ENCODE assay signal across 2 cellular contexts in the genomic region with DNA sequence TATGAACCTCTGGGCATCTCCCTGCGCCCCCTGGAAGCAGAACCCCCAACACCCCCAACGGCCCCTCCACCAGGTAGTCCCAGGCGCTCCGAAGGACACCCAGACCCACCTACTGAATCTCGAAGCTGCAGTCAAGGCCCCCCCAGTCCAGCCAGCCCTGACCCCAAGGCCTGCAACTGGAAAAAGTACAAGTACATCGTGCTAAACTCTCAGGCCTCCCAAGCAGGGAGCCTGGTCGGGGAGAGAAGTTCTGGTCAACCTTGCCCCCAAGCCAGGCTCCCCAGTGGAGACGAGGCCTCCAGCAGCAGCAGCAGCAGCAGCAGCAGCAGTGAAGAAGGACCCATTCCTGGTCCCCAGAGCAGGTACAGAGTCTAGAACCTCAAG.
TF ChIP-seq lines count a peak whose summit lies in the region.

No MANE protein-coding gene starts in this region.

TF ChIP-seq in HEK293, 187 proteins besides CTCF, POLR2A, EP300 and RAD21:
- TF ChIP-seq GLIS1 (tag by site-specific recombination; IDR thresholded peaks at IDR 0.05) (0 out of 2 replicates have a peak, but pooled peaks have one; percentile 9), ZNF2 (tag by site-specific recombination; IDR thresholded peaks at IDR 0.05) (no peak)
- TF ChIP-seq, protein P1, sequence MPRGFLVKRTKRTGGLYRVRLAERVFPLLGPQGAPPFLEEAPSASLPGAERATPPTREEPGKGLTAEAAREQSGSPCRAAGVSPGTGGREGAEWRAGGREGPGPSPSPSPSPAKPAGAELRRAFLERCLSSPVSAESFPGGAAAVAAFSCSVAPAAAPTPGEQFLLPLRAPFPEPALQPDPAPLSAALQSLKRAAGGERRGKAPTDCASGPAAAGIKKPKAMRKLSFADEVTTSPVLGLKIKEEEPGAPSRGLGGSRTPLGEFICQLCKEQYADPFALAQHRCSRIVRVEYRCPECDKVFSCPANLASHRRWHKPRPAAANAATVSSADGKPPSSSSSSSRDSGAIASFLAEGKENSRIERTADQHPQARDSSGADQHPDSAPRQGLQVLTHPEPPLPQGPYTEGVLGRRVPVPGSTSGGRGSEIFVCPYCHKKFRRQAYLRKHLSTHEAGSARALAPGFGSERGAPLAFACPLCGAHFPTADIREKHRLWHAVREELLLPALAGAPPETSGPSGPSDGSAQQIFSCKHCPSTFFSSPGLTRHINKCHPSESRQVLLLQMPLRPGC (tag by site-specific recombination; IDR thresholded peaks at IDR 0.05), result no peak
- TF ChIP-seq, protein P2, sequence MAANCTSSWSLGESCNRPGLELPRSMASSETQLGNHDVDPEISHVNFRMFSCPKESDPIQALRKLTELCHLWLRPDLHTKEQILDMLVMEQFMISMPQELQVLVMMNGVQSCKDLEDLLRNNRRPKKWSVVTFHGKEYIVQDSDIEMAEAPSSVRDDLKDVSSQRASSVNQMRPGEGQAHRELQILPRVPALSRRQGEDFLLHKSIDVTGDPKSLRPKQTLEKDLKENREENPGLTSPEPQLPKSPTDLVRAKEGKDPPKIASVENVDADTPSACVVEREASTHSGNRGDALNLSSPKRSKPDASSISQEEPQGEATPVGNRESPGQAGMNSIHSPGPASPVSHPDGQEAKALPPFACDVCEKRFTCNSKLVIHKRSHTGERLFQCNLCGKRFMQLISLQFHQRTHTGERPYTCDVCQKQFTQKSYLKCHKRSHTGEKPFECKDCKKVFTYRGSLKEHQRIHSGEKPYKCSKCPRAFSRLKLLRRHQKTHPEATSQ (tag by site-specific recombination; IDR thresholded peaks at IDR 0.05), result no peak
TF ChIP-seq in HEK293: peak in this region for 1.

TF ChIP-seq in K562, 482 proteins besides CTCF, POLR2A, EP300 and RAD21:
- TF ChIP-seq, protein P3, sequence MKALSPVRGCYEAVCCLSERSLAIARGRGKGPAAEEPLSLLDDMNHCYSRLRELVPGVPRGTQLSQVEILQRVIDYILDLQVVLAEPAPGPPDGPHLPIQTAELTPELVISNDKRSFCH (CRISPR knock-in tag; IDR thresholded peaks at IDR 0.05), result no peak
- TF ChIP-seq, protein P3 (tag; IDR thresholded peaks at IDR 0.05), result no peak
- TF ChIP-seq KLF13 (tag; IDR thresholded peaks at IDR 0.05; ENCODE audit: borderline replicate concordance, low read depth), result no peak
- TF ChIP-seq KAT7 (CRISPR knock-in tag; IDR thresholded peaks at IDR 0.05; ENCODE audit: borderline replicate concordance), result no peak
- TF ChIP-seq ZNF445 (CRISPR knock-in tag; IDR thresholded peaks at IDR 0.05; ENCODE audit: low read depth), result no peak
- TF ChIP-seq L3MBTL2 (IDR thresholded peaks at IDR 0.05), result peak; percentile 65
- TF ChIP-seq, protein P4, sequence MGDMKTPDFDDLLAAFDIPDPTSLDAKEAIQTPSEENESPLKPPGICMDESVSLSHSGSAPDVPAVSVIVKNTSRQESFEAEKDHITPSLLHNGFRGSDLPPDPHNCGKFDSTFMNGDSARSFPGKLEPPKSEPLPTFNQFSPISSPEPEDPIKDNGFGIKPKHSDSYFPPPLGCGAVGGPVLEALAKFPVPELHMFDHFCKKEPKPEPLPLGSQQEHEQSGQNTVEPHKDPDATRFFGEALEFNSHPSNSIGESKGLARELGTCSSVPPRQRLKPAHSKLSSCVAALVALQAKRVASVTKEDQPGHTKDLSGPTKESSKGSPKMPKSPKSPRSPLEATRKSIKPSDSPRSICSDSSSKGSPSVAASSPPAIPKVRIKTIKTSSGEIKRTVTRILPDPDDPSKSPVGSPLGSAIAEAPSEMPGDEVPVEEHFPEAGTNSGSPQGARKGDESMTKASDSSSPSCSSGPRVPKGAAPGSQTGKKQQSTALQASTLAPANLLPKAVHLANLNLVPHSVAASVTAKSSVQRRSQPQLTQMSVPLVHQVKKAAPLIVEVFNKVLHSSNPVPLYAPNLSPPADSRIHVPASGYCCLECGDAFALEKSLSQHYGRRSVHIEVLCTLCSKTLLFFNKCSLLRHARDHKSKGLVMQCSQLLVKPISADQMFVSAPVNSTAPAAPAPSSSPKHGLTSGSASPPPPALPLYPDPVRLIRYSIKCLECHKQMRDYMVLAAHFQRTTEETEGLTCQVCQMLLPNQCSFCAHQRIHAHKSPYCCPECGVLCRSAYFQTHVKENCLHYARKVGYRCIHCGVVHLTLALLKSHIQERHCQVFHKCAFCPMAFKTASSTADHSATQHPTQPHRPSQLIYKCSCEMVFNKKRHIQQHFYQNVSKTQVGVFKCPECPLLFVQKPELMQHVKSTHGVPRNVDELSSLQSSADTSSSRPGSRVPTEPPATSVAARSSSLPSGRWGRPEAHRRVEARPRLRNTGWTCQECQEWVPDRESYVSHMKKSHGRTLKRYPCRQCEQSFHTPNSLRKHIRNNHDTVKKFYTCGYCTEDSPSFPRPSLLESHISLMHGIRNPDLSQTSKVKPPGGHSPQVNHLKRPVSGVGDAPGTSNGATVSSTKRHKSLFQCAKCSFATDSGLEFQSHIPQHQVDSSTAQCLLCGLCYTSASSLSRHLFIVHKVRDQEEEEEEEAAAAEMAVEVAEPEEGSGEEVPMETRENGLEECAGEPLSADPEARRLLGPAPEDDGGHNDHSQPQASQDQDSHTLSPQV (IDR thresholded peaks at IDR 0.05), result peak; percentile 14
- TF ChIP-seq, protein P5, sequence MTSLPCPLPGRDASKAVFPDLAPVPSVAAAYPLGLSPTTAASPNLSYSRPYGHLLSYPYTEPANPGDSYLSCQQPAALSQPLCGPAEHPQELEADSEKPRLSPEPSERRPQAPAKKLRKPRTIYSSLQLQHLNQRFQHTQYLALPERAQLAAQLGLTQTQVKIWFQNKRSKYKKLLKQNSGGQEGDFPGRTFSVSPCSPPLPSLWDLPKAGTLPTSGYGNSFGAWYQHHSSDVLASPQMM (CRISPR knock-in tag; IDR thresholded peaks at IDR 0.05), result no peak
- TF ChIP-seq, protein P6, sequence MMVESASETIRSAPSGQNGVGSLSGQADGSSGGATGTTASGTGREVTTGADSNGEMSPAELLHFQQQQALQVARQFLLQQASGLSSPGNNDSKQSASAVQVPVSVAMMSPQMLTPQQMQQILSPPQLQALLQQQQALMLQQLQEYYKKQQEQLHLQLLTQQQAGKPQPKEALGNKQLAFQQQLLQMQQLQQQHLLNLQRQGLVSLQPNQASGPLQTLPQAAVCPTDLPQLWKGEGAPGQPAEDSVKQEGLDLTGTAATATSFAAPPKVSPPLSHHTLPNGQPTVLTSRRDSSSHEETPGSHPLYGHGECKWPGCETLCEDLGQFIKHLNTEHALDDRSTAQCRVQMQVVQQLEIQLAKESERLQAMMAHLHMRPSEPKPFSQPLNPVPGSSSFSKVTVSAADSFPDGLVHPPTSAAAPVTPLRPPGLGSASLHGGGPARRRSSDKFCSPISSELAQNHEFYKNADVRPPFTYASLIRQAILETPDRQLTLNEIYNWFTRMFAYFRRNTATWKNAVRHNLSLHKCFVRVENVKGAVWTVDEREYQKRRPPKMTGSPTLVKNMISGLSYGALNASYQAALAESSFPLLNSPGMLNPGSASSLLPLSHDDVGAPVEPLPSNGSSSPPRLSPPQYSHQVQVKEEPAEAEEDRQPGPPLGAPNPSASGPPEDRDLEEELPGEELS (CRISPR knock-in tag; IDR thresholded peaks at IDR 0.05; ENCODE audit: borderline replicate concordance), result no peak
- TF ChIP-seq ZFX (CRISPR knock-in tag; IDR thresholded peaks at IDR 0.05), result peak; percentile 24; the same call in 1 of the 2 replicates
- TF ChIP-seq NFIC (IDR thresholded peaks at IDR 0.05), result 0 out of 2 replicates have a peak, but pooled peaks have one; percentile 5
- TF ChIP-seq BHLHE40 (IDR thresholded peaks at IDR 0.05; ENCODE audit: low read length), result 0 out of 2 replicates have a peak, but pooled peaks have one; percentile 2
- TF ChIP-seq, protein P7, sequence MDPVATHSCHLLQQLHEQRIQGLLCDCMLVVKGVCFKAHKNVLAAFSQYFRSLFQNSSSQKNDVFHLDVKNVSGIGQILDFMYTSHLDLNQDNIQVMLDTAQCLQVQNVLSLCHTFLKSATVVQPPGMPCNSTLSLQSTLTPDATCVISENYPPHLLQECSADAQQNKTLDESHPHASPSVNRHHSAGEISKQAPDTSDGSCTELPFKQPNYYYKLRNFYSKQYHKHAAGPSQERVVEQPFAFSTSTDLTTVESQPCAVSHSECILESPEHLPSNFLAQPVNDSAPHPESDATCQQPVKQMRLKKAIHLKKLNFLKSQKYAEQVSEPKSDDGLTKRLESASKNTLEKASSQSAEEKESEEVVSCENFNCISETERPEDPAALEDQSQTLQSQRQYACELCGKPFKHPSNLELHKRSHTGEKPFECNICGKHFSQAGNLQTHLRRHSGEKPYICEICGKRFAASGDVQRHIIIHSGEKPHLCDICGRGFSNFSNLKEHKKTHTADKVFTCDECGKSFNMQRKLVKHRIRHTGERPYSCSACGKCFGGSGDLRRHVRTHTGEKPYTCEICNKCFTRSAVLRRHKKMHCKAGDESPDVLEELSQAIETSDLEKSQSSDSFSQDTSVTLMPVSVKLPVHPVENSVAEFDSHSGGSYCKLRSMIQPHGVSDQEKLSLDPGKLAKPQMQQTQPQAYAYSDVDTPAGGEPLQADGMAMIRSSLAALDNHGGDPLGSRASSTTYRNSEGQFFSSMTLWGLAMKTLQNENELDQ (CRISPR knock-in tag; IDR thresholded peaks at IDR 0.05; ENCODE audit: borderline replicate concordance), result no peak
- no peak for TF ChIP-seq DPF2 (IDR thresholded peaks at IDR 0.05)
- no peak for TF ChIP-seq ZC3H11A (IDR thresholded peaks at IDR 0.05; ENCODE audit: low read depth, low read length)
- TF ChIP-seq, protein P8, sequence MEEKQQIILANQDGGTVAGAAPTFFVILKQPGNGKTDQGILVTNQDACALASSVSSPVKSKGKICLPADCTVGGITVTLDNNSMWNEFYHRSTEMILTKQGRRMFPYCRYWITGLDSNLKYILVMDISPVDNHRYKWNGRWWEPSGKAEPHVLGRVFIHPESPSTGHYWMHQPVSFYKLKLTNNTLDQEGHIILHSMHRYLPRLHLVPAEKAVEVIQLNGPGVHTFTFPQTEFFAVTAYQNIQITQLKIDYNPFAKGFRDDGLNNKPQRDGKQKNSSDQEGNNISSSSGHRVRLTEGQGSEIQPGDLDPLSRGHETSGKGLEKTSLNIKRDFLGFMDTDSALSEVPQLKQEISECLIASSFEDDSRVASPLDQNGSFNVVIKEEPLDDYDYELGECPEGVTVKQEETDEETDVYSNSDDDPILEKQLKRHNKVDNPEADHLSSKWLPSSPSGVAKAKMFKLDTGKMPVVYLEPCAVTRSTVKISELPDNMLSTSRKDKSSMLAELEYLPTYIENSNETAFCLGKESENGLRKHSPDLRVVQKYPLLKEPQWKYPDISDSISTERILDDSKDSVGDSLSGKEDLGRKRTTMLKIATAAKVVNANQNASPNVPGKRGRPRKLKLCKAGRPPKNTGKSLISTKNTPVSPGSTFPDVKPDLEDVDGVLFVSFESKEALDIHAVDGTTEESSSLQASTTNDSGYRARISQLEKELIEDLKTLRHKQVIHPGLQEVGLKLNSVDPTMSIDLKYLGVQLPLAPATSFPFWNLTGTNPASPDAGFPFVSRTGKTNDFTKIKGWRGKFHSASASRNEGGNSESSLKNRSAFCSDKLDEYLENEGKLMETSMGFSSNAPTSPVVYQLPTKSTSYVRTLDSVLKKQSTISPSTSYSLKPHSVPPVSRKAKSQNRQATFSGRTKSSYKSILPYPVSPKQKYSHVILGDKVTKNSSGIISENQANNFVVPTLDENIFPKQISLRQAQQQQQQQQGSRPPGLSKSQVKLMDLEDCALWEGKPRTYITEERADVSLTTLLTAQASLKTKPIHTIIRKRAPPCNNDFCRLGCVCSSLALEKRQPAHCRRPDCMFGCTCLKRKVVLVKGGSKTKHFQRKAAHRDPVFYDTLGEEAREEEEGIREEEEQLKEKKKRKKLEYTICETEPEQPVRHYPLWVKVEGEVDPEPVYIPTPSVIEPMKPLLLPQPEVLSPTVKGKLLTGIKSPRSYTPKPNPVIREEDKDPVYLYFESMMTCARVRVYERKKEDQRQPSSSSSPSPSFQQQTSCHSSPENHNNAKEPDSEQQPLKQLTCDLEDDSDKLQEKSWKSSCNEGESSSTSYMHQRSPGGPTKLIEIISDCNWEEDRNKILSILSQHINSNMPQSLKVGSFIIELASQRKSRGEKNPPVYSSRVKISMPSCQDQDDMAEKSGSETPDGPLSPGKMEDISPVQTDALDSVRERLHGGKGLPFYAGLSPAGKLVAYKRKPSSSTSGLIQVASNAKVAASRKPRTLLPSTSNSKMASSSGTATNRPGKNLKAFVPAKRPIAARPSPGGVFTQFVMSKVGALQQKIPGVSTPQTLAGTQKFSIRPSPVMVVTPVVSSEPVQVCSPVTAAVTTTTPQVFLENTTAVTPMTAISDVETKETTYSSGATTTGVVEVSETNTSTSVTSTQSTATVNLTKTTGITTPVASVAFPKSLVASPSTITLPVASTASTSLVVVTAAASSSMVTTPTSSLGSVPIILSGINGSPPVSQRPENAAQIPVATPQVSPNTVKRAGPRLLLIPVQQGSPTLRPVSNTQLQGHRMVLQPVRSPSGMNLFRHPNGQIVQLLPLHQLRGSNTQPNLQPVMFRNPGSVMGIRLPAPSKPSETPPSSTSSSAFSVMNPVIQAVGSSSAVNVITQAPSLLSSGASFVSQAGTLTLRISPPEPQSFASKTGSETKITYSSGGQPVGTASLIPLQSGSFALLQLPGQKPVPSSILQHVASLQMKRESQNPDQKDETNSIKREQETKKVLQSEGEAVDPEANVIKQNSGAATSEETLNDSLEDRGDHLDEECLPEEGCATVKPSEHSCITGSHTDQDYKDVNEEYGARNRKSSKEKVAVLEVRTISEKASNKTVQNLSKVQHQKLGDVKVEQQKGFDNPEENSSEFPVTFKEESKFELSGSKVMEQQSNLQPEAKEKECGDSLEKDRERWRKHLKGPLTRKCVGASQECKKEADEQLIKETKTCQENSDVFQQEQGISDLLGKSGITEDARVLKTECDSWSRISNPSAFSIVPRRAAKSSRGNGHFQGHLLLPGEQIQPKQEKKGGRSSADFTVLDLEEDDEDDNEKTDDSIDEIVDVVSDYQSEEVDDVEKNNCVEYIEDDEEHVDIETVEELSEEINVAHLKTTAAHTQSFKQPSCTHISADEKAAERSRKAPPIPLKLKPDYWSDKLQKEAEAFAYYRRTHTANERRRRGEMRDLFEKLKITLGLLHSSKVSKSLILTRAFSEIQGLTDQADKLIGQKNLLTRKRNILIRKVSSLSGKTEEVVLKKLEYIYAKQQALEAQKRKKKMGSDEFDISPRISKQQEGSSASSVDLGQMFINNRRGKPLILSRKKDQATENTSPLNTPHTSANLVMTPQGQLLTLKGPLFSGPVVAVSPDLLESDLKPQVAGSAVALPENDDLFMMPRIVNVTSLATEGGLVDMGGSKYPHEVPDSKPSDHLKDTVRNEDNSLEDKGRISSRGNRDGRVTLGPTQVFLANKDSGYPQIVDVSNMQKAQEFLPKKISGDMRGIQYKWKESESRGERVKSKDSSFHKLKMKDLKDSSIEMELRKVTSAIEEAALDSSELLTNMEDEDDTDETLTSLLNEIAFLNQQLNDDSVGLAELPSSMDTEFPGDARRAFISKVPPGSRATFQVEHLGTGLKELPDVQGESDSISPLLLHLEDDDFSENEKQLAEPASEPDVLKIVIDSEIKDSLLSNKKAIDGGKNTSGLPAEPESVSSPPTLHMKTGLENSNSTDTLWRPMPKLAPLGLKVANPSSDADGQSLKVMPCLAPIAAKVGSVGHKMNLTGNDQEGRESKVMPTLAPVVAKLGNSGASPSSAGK (IDR thresholded peaks at IDR 0.05), result peak; percentile 27
- TF ChIP-seq TBL1XR1 (IDR thresholded peaks at IDR 0.05; ENCODE audit: low read length in 2 of 2), result no peak
